Comparison of ENCODE assay signal across 1 cellular context in the genomic region with DNA sequence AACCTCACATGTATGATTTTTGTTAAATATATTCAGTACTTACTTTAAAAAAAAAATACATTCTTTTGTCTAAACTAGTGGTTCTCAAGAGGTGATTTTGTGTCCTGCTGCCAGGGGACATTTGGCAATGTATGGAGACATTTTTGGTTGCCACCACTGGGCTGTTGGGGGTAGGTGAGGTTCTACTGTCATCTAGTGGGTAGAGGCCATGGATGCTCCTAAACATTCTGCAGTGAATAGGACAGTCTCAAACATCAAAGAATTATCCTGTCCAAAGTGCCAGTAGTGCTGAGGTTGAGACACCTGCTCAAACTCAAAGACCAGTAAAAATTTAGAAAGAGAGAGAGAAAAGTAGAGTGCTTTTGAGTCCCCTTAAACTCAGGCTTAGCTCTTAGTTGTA.
TF ChIP-seq lines count a peak whose summit lies in the region.

No MANE protein-coding gene starts in this region.

TF ChIP-seq in WTC11, 78 proteins besides CTCF, POLR2A, EP300 and RAD21 (continued from another document):
- TF ChIP-seq, protein P1, sequence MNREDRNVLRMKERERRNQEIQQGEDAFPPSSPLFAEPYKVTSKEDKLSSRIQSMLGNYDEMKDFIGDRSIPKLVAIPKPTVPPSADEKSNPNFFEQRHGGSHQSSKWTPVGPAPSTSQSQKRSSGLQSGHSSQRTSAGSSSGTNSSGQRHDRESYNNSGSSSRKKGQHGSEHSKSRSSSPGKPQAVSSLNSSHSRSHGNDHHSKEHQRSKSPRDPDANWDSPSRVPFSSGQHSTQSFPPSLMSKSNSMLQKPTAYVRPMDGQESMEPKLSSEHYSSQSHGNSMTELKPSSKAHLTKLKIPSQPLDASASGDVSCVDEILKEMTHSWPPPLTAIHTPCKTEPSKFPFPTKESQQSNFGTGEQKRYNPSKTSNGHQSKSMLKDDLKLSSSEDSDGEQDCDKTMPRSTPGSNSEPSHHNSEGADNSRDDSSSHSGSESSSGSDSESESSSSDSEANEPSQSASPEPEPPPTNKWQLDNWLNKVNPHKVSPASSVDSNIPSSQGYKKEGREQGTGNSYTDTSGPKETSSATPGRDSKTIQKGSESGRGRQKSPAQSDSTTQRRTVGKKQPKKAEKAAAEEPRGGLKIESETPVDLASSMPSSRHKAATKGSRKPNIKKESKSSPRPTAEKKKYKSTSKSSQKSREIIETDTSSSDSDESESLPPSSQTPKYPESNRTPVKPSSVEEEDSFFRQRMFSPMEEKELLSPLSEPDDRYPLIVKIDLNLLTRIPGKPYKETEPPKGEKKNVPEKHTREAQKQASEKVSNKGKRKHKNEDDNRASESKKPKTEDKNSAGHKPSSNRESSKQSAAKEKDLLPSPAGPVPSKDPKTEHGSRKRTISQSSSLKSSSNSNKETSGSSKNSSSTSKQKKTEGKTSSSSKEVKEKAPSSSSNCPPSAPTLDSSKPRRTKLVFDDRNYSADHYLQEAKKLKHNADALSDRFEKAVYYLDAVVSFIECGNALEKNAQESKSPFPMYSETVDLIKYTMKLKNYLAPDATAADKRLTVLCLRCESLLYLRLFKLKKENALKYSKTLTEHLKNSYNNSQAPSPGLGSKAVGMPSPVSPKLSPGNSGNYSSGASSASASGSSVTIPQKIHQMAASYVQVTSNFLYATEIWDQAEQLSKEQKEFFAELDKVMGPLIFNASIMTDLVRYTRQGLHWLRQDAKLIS (CRISPR knock-in tag; IDR thresholded peaks at IDR 0.05; ENCODE audit: borderline replicate concordance), result no peak
- TF ChIP-seq NR3C1 (CRISPR knock-in tag; conservative IDR thresholded peaks at IDR 0.05; ENCODE audit: low read depth) (no peak), FOXJ3 (CRISPR knock-in tag; IDR thresholded peaks at IDR 0.05; ENCODE audit: borderline replicate concordance) (no peak), FOXK1 (CRISPR knock-in tag; IDR thresholded peaks at IDR 0.05) (no peak), SMAD4 (CRISPR knock-in tag; IDR thresholded peaks at IDR 0.05) (no peak)
- TF ChIP-seq, protein P2, sequence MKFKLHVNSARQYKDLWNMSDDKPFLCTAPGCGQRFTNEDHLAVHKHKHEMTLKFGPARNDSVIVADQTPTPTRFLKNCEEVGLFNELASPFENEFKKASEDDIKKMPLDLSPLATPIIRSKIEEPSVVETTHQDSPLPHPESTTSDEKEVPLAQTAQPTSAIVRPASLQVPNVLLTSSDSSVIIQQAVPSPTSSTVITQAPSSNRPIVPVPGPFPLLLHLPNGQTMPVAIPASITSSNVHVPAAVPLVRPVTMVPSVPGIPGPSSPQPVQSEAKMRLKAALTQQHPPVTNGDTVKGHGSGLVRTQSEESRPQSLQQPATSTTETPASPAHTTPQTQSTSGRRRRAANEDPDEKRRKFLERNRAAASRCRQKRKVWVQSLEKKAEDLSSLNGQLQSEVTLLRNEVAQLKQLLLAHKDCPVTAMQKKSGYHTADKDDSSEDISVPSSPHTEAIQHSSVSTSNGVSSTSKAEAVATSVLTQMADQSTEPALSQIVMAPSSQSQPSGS (CRISPR knock-in tag; IDR thresholded peaks at IDR 0.05; ENCODE audit: borderline replicate concordance, low read depth), result no peak
